In genomic region chr14:93825235-93825553, GRCh38 we compare ENCODE assay signal across 18 cellular contexts. TPM values are rescaled to one million over a fixed set of nuclear protein-coding genes. Genes with fewer than 3 reads are reported as not detected.
A peak's percentile ranks its signal among the peaks of the same experiment; 100 is the strongest.
DNase-seq lines count a peak whose midpoint lies in the region; ATAC-seq, FAIRE-seq and TF ChIP-seq lines count a peak whose summit lies in the region.
"Had no signal": no experiment of that assay in that cellular context is flagged by ENCODE, and none has a peak within 500 bp of the region (broad histone marks: within the 10 kb centered on the region; RNA-seq: fewer than 3 reads in every experiment).

No MANE protein-coding gene starts in this region.

- no peak for TF ChIP-seq EP300 in A549 (IDR thresholded peaks at IDR 0.05)

- H3K9ac ChIP-seq in iPS-15b (ENCODE audit: low read depth, low read length), result no peak overlapping the region
- H3K9ac ChIP-seq: BLaER1 treated with 17β-estradiol and CSF1 and Interleukin-3, amounts not matched to agents 10 nM and 100 nM; GM23248 had no signal

- H3K36me3 ChIP-seq in BE2C (no peaks in the 10 kb centered on the region), iPS-15b (ENCODE audit: control insufficient read depth, insufficient read depth, low read length) (no peaks in the 10 kb centered on the region)
- H3K36me3 ChIP-seq: BLaER1 treated with 17β-estradiol and CSF1 and Interleukin-3, amounts not matched to agents 10 nM and 100 nM; HAP-1 had no signal

- H3K4me1 ChIP-seq in A549 (no peaks in the 10 kb centered on the region), BE2C (no peaks in the 10 kb centered on the region), iPS-15b (ENCODE audit: control insufficient read depth, insufficient read depth, low read length) (no peaks in the 10 kb centered on the region)
- H3K4me1 ChIP-seq: HAP-1 had no signal

- no peak for TF ChIP-seq POLR2A in A549 (IDR thresholded peaks at IDR 0.05; ENCODE audit: low read length)

- H3K9me3 ChIP-seq in A549 (no peaks in the 10 kb centered on the region), BE2C (no peaks in the 10 kb centered on the region), iPS-15b (ENCODE audit: control insufficient read depth, insufficient read depth, low read length) (no peaks in the 10 kb centered on the region)
- H3K9me3 ChIP-seq: BLaER1 treated with 17β-estradiol and CSF1 and Interleukin-3, amounts not matched to agents 10 nM and 100 nM; HAP-1 had no signal

- ATAC-seq in A549, result peak; percentile 30 to 57; a peak in 4 of 6 replicates
- ATAC-seq: CD8-positive, alpha-beta T cell; GM12878; K562 had no signal

- no peak for DNase-seq in A549 (ENCODE audit: low read depth in 1 of 2, low spot score in 1 of 2)
- DNase-seq in BE2C, result no peak
- peak; percentile 39 for DNase-seq in NCI-H69 (lab: John Stamatoyannopoulos, UW)
- no peak for DNase-seq in NCI-H226
- DNase-seq in AML-193 (lab: John Stamatoyannopoulos, UW), result no peak
- DNase-seq in COLO668 (lab: John Stamatoyannopoulos, UW; ENCODE audit: unreplicated experiment), result no peak
- DNase-seq: CD8-positive, alpha-beta T cell; COR-L47; DMS 273 treated with DMSO at 0.1 percent for 48 hours; DMS53; DND-41; EL; GM23248 had no signal

- H3K4me3 ChIP-seq in A549 (no peak overlapping the region), BE2C (ENCODE audit: low read depth, low read length) (peak overlapping the region; percentile 60), iPS-15b (ENCODE audit: low read depth, low read length) (peak overlapping the region; percentile 18)
- H3K4me3 ChIP-seq: BLaER1 treated with 17β-estradiol and CSF1 and Interleukin-3, amounts not matched to agents 10 nM and 100 nM; GM12878; GM23248; HAP-1; K562 had no signal

- FAIRE-seq in A549 (lab: Jason Lieb, UNC), result no peak
- FAIRE-seq: GM12878, K562 had no signal

- H3K4me2 ChIP-seq in A549, result peak overlapping the region; percentile 65

- H3K27me3 ChIP-seq in BE2C (no peaks in the 10 kb centered on the region), iPS-15b (ENCODE audit: control insufficient read depth, insufficient read depth, low read length) (no peaks in the 10 kb centered on the region)
- H3K27me3 ChIP-seq: BLaER1 treated with 17β-estradiol and CSF1 and Interleukin-3, amounts not matched to agents 10 nM and 100 nM had no signal

- H3K27ac ChIP-seq in A549, result no peak overlapping the region
- H3K27ac ChIP-seq: BLaER1 treated with 17β-estradiol and CSF1 and Interleukin-3, amounts not matched to agents 10 nM and 100 nM; GM23248 had no signal

- POLR2A ChIA-PET in A549 (lab: Yijun Ruan, JAX), result no interaction called here

- no peak for TF ChIP-seq CTCF in A549 (IDR thresholded peaks at IDR 0.05)
- TF ChIP-seq CTCF in BE2C (IDR thresholded peaks at IDR 0.05; ENCODE audit: low read depth, low read length), result no peak

- WGBS in A549 (ENCODE audit: missing lambda C conversion rate), result 13% methylated on average over 4 of the region's 14 CpGs

- TF ChIP-seq RAD21 in A549 (conservative IDR thresholded peaks at IDR 0.05 in 1 of 2, IDR thresholded peaks at IDR 0.05 in 1 of 2), result no peak

- CTCF ChIA-PET in A549 (lab: Yijun Ruan, JAX), result interaction anchor here (1.8 kb wide), 1 partner anchor 15 kb away, joined by 3 read pairs; no protein-coding TSS in a partner anchor

TF ChIP-seq in A549, 52 proteins besides CTCF, POLR2A, EP300 and RAD21:
- TF ChIP-seq E2F6 (IDR thresholded peaks at IDR 0.05; ENCODE audit: borderline replicate concordance, low read depth), result no peak
- TF ChIP-seq REST (IDR thresholded peaks at IDR 0.05), result no peak
- no peak for TF ChIP-seq FOSL2 (IDR thresholded peaks at IDR 0.05)
- no peak for TF ChIP-seq FOSL2 (CRISPR knock-in tag; IDR thresholded peaks at IDR 0.05)
- TF ChIP-seq EHMT2 (IDR thresholded peaks at IDR 0.05; ENCODE audit: low read depth), result no peak
- no peak for TF ChIP-seq BCL3 (IDR thresholded peaks at IDR 0.05)
- no peak for TF ChIP-seq MAFK (IDR thresholded peaks at IDR 0.05; ENCODE audit: partially characterized antibody)
- no peak for TF ChIP-seq KDM1A (IDR thresholded peaks at IDR 0.05; ENCODE audit: low read depth)
- TF ChIP-seq EHF (CRISPR knock-in tag; IDR thresholded peaks at IDR 0.05), result no peak
- TF ChIP-seq USF2 (IDR thresholded peaks at IDR 0.05), result no peak
- no peak for TF ChIP-seq KDM5A (IDR thresholded peaks at IDR 0.05)
- no peak for TF ChIP-seq RFX5 (IDR thresholded peaks at IDR 0.05)
- TF ChIP-seq NR3C1 (IDR thresholded peaks at IDR 0.05), result no peak
- TF ChIP-seq SMC3 (IDR thresholded peaks at IDR 0.05), result no peak
- no peak for TF ChIP-seq CBX8 (IDR thresholded peaks at IDR 0.05)
- TF ChIP-seq NFE2L2 (conservative IDR thresholded peaks at IDR 0.05; ENCODE audit: low read length), result no peak
TF ChIP-seq in A549: peak in this region for 0.

RNA-seq across cellular contexts. Expression of gene PRIMA1, which starts 36.9 kb away (rescaled TPM):
- 0.11 and 0.14 TPM in 2 replicates for polyA plus RNA-seq in A549 (2011; rRNA removed)
- 0.22 and 0.29 TPM in 2 replicates for polyA plus RNA-seq in A549 (2012; cell fraction: cytosol; rRNA removed)
- 0.32 and 0.44 TPM in 2 replicates for polyA plus RNA-seq in A549 (2012; cell fraction: nucleus; rRNA removed)
- polyA plus RNA-seq in A549 (2017; fragmentation: RNase III; extraction: RNeasy Plus Mini Kit Qiagen cat#74134 plus additional on column Dnase treatment), result 0.16 to 0.20 TPM (median 0.17 TPM) in 3 replicates
- polyA minus RNA-seq in A549 (2011; rRNA and poly(A)+ RNA removed), result 0.29 and 0.37 TPM in 2 replicates
- polyA plus RNA-seq in BE2C (2012; ENCODE audit: insufficient read depth, insufficient read length, low read depth), result 6.9 TPM
- polyA plus RNA-seq: GM12878, GM23248, K562 had no signal
